ENCODE assay signal across 9 cellular contexts in genomic region chr7:117715784-117716445, GRCh38.
DNase-seq lines count a peak whose midpoint lies in the region; ATAC-seq and TF ChIP-seq lines count a peak whose summit lies in the region.
"Had no signal": no experiment of that assay in that cellular context is flagged by ENCODE, and none has a peak within 500 bp of the region (broad histone marks: within the 10 kb centered on the region; RNA-seq: fewer than 3 reads in every experiment).

No MANE protein-coding gene starts in this region.

- TF ChIP-seq EP300 in tibial nerve (IDR thresholded peaks at IDR 0.05) = no peak

- H3K4me3 ChIP-seq in tibial nerve = no peak overlapping the region
- H3K4me3 ChIP-seq: skin epidermis had no signal

- ATAC-seq in GM18868 (IDR thresholded peaks at IDR 0.05; ENCODE audit: unreplicated experiment) (peak; percentile 93), HG03064 (IDR thresholded peaks at IDR 0.05; ENCODE audit: low read depth, unreplicated experiment) (peak; percentile 74), HG02623 (IDR thresholded peaks at IDR 0.05; ENCODE audit: unreplicated experiment) (no peak)

- H3K9me3 ChIP-seq in tibial nerve = no peaks in the 10 kb centered on the region

- 57 to 63% methylated on average over 3 of the region's 3 CpGs for WGBS in tibial nerve, 2 donors

- H3K36me3 ChIP-seq in tibial nerve = peaks cover 0 to 9% (median 0%) of the 10 kb centered on the region in 3 donors

- no peak for TF ChIP-seq POLR2A in tibial nerve (IDR thresholded peaks at IDR 0.05)

- H3K27me3 ChIP-seq in tibial nerve = no peaks in the 10 kb centered on the region

- no peak overlapping the region for H3K27ac ChIP-seq in tibial nerve
- H3K27ac ChIP-seq: skin epidermis had no signal

- peak; percentile 80 for DNase-seq in COLO829 (ENCODE audit: low spot score)
- peak; percentile 70 to 78 for DNase-seq in NCI-H2081 (lab: John Stamatoyannopoulos, UW)
- DNase-seq in amniotic epithelial cell (ENCODE audit: low read depth) = peak; percentile 69
- DNase-seq in iPS-NIHi11 (ENCODE audit: low spot score) = peak; percentile 61
- no peak for DNase-seq in tibial nerve (ENCODE audit: low spot score in 2 of 2)

- no peaks in the 10 kb centered on the region for H3K4me1 ChIP-seq in tibial nerve

- TF ChIP-seq CTCF in tibial nerve (IDR thresholded peaks at IDR 0.05) = peak; percentile 6 to 43 (median 29)

Comparison
In these comparisons a context has a peak if more than half of its experiments do, and no peak if none do; other contexts are left out.
1. DNase-seq: peak in COLO829 (single experiment), NCI-H2081 (2 of 2), amniotic epithelial cell (single experiment) and iPS-NIHi11 (single experiment); none in tibial nerve (0 of 2).